7 cellular contexts compared by ENCODE assay signal in the genomic region with DNA sequence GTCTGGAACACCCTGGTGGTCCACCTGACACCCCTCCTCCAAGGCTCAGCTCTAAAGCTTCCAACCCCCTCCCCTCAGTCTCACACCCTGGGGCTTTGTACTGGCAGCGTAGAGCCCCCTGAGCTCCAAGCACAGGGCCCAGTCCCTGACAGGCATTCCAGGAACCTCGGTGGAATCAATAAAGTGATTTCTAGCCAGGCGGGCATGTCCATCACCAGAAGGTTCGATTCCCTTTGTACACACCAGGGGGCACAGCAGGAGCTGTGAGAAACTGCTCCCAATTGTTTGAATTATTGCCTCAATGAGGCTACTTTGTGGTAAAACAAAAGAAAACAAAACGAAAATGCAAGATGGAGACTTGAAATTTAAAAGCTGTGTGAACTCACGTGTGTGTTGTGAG. TPM values are rescaled to one million over a fixed set of nuclear protein-coding genes. Genes with fewer than 3 reads are reported as not detected.
DNase-seq lines count a peak whose midpoint lies in the region; ATAC-seq and FAIRE-seq lines count a peak whose summit lies in the region.

No MANE protein-coding gene starts in this region.

- no peaks in the 10 kb centered on the region for H3K27me3 ChIP-seq in small intestine (ENCODE audit: control insufficient read depth in 2 of 2, insufficient read depth in 2 of 2, low read length in 2 of 2)

- H3K4me1 ChIP-seq in small intestine (ENCODE audit: control insufficient read depth in 2 of 2, insufficient read depth in 1 of 2, low read depth in 1 of 2, low read length in 1 of 2): no peaks in the 10 kb centered on the region

- no peak for ATAC-seq in HG03460 (IDR thresholded peaks at IDR 0.05; ENCODE audit: unreplicated experiment)

- DNase-seq in EL (peak; percentile 53), LHCN-M2 (ENCODE audit: low read depth) (peak; percentile 52), fibroblast of gingiva (ENCODE audit: low read depth) (peak; percentile 32), small intestine (peak; percentile 68), NCI-H2227 treated with DMSO at 0.1 percent for 48 hours (lab: John Stamatoyannopoulos, UW) (no peak)
- peak; percentile 53 for DNase-seq in activated CD8-positive, alpha-beta memory T cell treated with anti-CD3 and anti-CD28 coated beads, Interleukin-2, amount 50 U/mL, for 4 hours

- no peak overlapping the region for H3K27ac ChIP-seq in small intestine (ENCODE audit: low read depth in 1 of 2, low read length in 1 of 2)

- 12 to 22% (median 20%) methylated on average over 6 of the region's 6 CpGs for WGBS in small intestine, 3 donors

- H3K9me3 ChIP-seq in small intestine (ENCODE audit: control insufficient read depth, low read depth): no peaks in the 10 kb centered on the region

- H3K36me3 ChIP-seq in small intestine (ENCODE audit: control insufficient read depth in 2 of 2, insufficient read depth in 2 of 2, low read length in 2 of 2): peaks cover 0 to 2% of the 10 kb centered on the region in 2 donors

- H3K4me3 ChIP-seq in small intestine (ENCODE audit: low read depth in 1 of 2, low read length in 2 of 2): no peak overlapping the region

- no peak for FAIRE-seq in small intestine (lab: Jason Lieb, UNC)

RNA-seq across cellular contexts. Expression of a gene that starts 51.8 kb away (rescaled TPM):
- 0.17 TPM in 1 of 2 replicates, not detected in the other for total RNA-seq in LHCN-M2 (2014; rRNA removed)
- 0.36 TPM for polyA plus RNA-seq in LHCN-M2 (2012)
- polyA plus RNA-seq in small intestine: 100 to 1,000 TPM in 1 of 3 donors, 10 to 100 TPM in 2; 57.1 to 123 (median 86.7) TPM
